1 cellular context compared by ENCODE assay signal in genomic region chr21:33479679-33480480, GRCh38.
TF ChIP-seq lines count a peak whose summit lies in the region.

TSS of gene TMEM50B (minus strand) at chr21:33479974. CDS start at chr21:33468885, 11,089 bp downstream.

TF ChIP-seq in HepG2, 621 proteins besides CTCF, POLR2A, EP300 and RAD21 (continued from another document and continues in another):
- TF ChIP-seq ZNF609 (CRISPR knock-in tag; IDR thresholded peaks at IDR 0.05; ENCODE audit: borderline replicate concordance) (no peak; the same call in 1 of the 2 replicates), ZNF44 (CRISPR knock-in tag; IDR thresholded peaks at IDR 0.05) (no peak), TAF15 (IDR thresholded peaks at IDR 0.05; ENCODE audit: low read depth, low read length, poor library complexity, severe bottlenecking) (no peak), PHF21A (CRISPR knock-in tag; IDR thresholded peaks at IDR 0.05) (peak; percentile 92), ZBTB10 (CRISPR knock-in tag; IDR thresholded peaks at IDR 0.05; ENCODE audit: borderline replicate concordance) (peak; percentile 59; the same call in 1 of the 2 replicates), ZNF570 (CRISPR knock-in tag; IDR thresholded peaks at IDR 0.05; ENCODE audit: borderline replicate concordance) (no peak), GZF1 (CRISPR knock-in tag; IDR thresholded peaks at IDR 0.05) (0 out of 2 replicates have a peak, but pooled peaks have one; percentile 26), RFX1 (IDR thresholded peaks at IDR 0.05) (no peak), KAT8 (CRISPR knock-in tag; IDR thresholded peaks at IDR 0.05) (peak; percentile 68), ZFP90 (CRISPR knock-in tag; IDR thresholded peaks at IDR 0.05; ENCODE audit: borderline replicate concordance) (no peak; the same call in 1 of the 2 replicates), CENPT (CRISPR knock-in tag; IDR thresholded peaks at IDR 0.05; ENCODE audit: low read depth) (no peak), NFE2L1 (CRISPR knock-in tag; IDR thresholded peaks at IDR 0.05; ENCODE audit: borderline replicate concordance) (no peak), ZNF230 (CRISPR knock-in tag; IDR thresholded peaks at IDR 0.05) (peak; percentile 39; the same call in 1 of the 2 replicates), JUNB (CRISPR knock-in tag; IDR thresholded peaks at IDR 0.05; ENCODE audit: borderline replicate concordance) (no peak), ZNF761 (CRISPR knock-in tag; conservative IDR thresholded peaks at IDR 0.05) (no peak), ELF1 (CRISPR knock-in tag; IDR thresholded peaks at IDR 0.05) (peak; percentile 59), ZNF550 (CRISPR knock-in tag; IDR thresholded peaks at IDR 0.05; ENCODE audit: borderline replicate concordance) (no peak), ZNF124 (CRISPR knock-in tag; IDR thresholded peaks at IDR 0.05) (no peak), PHF5A (CRISPR knock-in tag; IDR thresholded peaks at IDR 0.05; ENCODE audit: low read depth, unreplicated experiment) (peak; percentile 25), MBNL3 (CRISPR knock-in tag; conservative IDR thresholded peaks at IDR 0.05) (no peak), ZNF276 (CRISPR knock-in tag; IDR thresholded peaks at IDR 0.05; ENCODE audit: low read depth) (no peak), SP5 (CRISPR knock-in tag; IDR thresholded peaks at IDR 0.05; ENCODE audit: borderline replicate concordance, low read depth) (no peak), SMAD3 (CRISPR knock-in tag; IDR thresholded peaks at IDR 0.05) (peak; percentile 83), NCOR1 (IDR thresholded peaks at IDR 0.05; ENCODE audit: borderline replicate concordance, low read length) (no peak), HNRNPLL (IDR thresholded peaks at IDR 0.05; ENCODE audit: low read depth, low read length, poor library complexity, severe bottlenecking) (peak; percentile 84), SP2 (CRISPR knock-in tag; IDR thresholded peaks at IDR 0.05) (peak; percentile 77), ZNF224 (CRISPR knock-in tag; IDR thresholded peaks at IDR 0.05) (0 out of 2 replicates have a peak, but pooled peaks have one; percentile 40), ZNF20 (CRISPR knock-in tag; IDR thresholded peaks at IDR 0.05) (no peak), ISL2 (CRISPR knock-in tag; IDR thresholded peaks at IDR 0.05) (peak; percentile 57)
- TF ChIP-seq, protein P1, sequence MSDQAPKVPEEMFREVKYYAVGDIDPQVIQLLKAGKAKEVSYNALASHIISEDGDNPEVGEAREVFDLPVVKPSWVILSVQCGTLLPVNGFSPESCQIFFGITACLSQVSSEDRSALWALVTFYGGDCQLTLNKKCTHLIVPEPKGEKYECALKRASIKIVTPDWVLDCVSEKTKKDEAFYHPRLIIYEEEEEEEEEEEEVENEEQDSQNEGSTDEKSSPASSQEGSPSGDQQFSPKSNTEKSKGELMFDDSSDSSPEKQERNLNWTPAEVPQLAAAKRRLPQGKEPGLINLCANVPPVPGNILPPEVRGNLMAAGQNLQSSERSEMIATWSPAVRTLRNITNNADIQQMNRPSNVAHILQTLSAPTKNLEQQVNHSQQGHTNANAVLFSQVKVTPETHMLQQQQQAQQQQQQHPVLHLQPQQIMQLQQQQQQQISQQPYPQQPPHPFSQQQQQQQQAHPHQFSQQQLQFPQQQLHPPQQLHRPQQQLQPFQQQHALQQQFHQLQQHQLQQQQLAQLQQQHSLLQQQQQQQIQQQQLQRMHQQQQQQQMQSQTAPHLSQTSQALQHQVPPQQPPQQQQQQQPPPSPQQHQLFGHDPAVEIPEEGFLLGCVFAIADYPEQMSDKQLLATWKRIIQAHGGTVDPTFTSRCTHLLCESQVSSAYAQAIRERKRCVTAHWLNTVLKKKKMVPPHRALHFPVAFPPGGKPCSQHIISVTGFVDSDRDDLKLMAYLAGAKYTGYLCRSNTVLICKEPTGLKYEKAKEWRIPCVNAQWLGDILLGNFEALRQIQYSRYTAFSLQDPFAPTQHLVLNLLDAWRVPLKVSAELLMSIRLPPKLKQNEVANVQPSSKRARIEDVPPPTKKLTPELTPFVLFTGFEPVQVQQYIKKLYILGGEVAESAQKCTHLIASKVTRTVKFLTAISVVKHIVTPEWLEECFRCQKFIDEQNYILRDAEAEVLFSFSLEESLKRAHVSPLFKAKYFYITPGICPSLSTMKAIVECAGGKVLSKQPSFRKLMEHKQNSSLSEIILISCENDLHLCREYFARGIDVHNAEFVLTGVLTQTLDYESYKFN (CRISPR knock-in tag; conservative IDR thresholded peaks at IDR 0.05), result no peak; the same call in 1 of the 2 replicates
- TF ChIP-seq, protein P2, sequence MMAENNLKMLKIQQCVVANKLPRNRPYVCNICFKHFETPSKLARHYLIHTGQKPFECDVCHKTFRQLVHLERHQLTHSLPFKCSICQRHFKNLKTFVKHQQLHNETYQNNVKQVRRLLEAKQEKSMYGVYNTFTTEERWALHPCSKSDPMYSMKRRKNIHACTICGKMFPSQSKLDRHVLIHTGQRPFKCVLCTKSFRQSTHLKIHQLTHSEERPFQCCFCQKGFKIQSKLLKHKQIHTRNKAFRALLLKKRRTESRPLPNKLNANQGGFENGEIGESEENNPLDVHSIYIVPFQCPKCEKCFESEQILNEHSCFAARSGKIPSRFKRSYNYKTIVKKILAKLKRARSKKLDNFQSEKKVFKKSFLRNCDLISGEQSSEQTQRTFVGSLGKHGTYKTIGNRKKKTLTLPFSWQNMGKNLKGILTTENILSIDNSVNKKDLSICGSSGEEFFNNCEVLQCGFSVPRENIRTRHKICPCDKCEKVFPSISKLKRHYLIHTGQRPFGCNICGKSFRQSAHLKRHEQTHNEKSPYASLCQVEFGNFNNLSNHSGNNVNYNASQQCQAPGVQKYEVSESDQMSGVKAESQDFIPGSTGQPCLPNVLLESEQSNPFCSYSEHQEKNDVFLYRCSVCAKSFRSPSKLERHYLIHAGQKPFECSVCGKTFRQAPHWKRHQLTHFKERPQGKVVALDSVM (CRISPR knock-in tag; IDR thresholded peaks at IDR 0.05), result no peak
- TF ChIP-seq, protein P3, sequence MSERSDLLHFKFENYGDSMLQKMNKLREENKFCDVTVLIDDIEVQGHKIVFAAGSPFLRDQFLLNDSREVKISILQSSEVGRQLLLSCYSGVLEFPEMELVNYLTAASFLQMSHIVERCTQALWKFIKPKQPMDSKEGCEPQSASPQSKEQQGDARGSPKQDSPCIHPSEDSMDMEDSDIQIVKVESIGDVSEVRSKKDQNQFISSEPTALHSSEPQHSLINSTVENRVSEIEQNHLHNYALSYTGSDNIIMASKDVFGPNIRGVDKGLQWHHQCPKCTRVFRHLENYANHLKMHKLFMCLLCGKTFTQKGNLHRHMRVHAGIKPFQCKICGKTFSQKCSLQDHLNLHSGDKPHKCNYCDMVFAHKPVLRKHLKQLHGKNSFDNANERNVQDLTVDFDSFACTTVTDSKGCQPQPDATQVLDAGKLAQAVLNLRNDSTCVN (CRISPR knock-in tag; IDR thresholded peaks at IDR 0.05; ENCODE audit: borderline replicate concordance), result no peak; the same call in 1 of the 2 replicates
- TF ChIP-seq, protein P4, sequence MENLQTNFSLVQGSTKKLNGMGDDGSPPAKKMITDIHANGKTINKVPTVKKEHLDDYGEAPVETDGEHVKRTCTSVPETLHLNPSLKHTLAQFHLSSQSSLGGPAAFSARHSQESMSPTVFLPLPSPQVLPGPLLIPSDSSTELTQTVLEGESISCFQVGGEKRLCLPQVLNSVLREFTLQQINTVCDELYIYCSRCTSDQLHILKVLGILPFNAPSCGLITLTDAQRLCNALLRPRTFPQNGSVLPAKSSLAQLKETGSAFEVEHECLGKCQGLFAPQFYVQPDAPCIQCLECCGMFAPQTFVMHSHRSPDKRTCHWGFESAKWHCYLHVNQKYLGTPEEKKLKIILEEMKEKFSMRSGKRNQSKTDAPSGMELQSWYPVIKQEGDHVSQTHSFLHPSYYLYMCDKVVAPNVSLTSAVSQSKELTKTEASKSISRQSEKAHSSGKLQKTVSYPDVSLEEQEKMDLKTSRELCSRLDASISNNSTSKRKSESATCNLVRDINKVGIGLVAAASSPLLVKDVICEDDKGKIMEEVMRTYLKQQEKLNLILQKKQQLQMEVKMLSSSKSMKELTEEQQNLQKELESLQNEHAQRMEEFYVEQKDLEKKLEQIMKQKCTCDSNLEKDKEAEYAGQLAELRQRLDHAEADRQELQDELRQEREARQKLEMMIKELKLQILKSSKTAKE (CRISPR knock-in tag; IDR thresholded peaks at IDR 0.05; ENCODE audit: borderline replicate concordance), result 0 out of 2 replicates have a peak, but pooled peaks have one; percentile 20
- TF ChIP-seq, protein P5, sequence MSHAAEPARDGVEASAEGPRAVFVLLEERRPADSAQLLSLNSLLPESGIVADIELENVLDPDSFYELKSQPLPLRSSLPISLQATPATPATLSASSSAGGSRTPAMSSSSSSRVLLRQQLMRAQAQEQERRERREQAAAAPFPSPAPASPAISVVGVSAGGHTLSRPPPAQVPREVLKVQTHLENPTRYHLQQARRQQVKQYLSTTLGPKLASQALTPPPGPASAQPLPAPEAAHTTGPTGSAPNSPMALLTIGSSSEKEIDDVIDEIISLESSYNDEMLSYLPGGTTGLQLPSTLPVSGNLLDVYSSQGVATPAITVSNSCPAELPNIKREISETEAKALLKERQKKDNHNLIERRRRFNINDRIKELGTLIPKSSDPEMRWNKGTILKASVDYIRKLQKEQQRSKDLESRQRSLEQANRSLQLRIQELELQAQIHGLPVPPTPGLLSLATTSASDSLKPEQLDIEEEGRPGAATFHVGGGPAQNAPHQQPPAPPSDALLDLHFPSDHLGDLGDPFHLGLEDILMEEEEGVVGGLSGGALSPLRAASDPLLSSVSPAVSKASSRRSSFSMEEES (CRISPR knock-in tag; IDR thresholded peaks at IDR 0.05), result no peak
- TF ChIP-seq, protein P6, sequence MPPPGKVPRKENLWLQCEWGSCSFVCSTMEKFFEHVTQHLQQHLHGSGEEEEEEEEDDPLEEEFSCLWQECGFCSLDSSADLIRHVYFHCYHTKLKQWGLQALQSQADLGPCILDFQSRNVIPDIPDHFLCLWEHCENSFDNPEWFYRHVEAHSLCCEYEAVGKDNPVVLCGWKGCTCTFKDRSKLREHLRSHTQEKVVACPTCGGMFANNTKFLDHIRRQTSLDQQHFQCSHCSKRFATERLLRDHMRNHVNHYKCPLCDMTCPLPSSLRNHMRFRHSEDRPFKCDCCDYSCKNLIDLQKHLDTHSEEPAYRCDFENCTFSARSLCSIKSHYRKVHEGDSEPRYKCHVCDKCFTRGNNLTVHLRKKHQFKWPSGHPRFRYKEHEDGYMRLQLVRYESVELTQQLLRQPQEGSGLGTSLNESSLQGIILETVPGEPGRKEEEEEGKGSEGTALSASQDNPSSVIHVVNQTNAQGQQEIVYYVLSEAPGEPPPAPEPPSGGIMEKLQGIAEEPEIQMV (CRISPR knock-in tag; IDR thresholded peaks at IDR 0.05; ENCODE audit: low read depth), result no peak
- TF ChIP-seq, protein P7, sequence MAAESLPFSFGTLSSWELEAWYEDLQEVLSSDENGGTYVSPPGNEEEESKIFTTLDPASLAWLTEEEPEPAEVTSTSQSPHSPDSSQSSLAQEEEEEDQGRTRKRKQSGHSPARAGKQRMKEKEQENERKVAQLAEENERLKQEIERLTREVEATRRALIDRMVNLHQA (CRISPR knock-in tag; IDR thresholded peaks at IDR 0.05), result no peak
